ENCODE assay signal across 8 cellular contexts in genomic region chr6:79133173-79133572, GRCh38.
"Had no signal": no experiment of that assay in that cellular context is flagged by ENCODE, and none has a peak within 500 bp of the region (broad histone marks: within the 10 kb centered on the region; RNA-seq: fewer than 3 reads in every experiment).

No MANE protein-coding gene starts in this region.

- H3K4me1 Mint-ChIP-seq: IgD-negative memory B cell had no signal

- H3K4me3 ChIP-seq: K562 had no signal

- H3K36me3 Mint-ChIP-seq: IgD-negative memory B cell had no signal

- H3K4me3 Mint-ChIP-seq: IgD-negative memory B cell had no signal

- DNase-seq: IMR-90, KBM-7, KG1 had no signal

- H3K27ac Mint-ChIP-seq: IgD-negative memory B cell had no signal

- ATAC-seq: HepG2, K562 had no signal

- H3K27ac ChIP-seq: HL-60, KMS-11 had no signal
